ENCODE assay signal across 8 cellular contexts in genomic region chr19:10644351-10645007, GRCh38. TPM values are rescaled to one million over a fixed set of nuclear protein-coding genes. Genes with fewer than 3 reads are reported as not detected.
A peak's percentile ranks its signal among the peaks of the same experiment; 100 is the strongest.
DNase-seq lines count a peak whose midpoint lies in the region; TF ChIP-seq lines count a peak whose summit lies in the region.

No MANE protein-coding gene starts in this region.

- no peak overlapping the region for H2AFZ ChIP-seq in neural progenitor cell (replicated peaks)

- peak; percentile 88 for TF ChIP-seq CTCF in fibroblast of the aortic adventitia (IDR thresholded peaks at IDR 0.05; ENCODE audit: insufficient read depth, low read length)
- peak; percentile 83 for TF ChIP-seq CTCF in neural progenitor cell (IDR thresholded peaks at IDR 0.05)

- no peaks in the 10 kb centered on the region for H3K36me3 ChIP-seq in neural progenitor cell
- H3K36me3 ChIP-seq in stomach smooth muscle (ENCODE audit: control insufficient read depth in 2 of 2, insufficient read depth in 2 of 2, low read length in 2 of 2): peaks cover 4 to 9% of the 10 kb centered on the region in 2 donors

- no peaks in the 10 kb centered on the region for H3K79me2 ChIP-seq in neural progenitor cell (ENCODE audit: low read depth)

- DNase-seq in DMS153 treated with DMSO at 0.1 percent for 48 hours (lab: John Stamatoyannopoulos, UW; ENCODE audit: unreplicated experiment) (peak; percentile 70), LHCN-M2 (ENCODE audit: low read depth) (peak; percentile 71), SHP77 treated with DMSO at 0.1 percent for 48 hours (lab: John Stamatoyannopoulos, UW) (peak; percentile 17), fibroblast of the aortic adventitia (ENCODE audit: low read depth) (peak; percentile 75), neural progenitor cell (ENCODE audit: low spot score) (peak; percentile 92), cortex of kidney (lab: John Stamatoyannopoulos, UW) (no peak)
- peak; percentile 74 for DNase-seq in activated effector memory CD4-positive, alpha-beta T cell treated with Interleukin-2 at 50 U/mL for 16 hours

- peaks cover 20% of the 10 kb centered on the region for H3F3A ChIP-seq in neural progenitor cell (ENCODE audit: low read depth)

- peaks cover 7% of the 10 kb centered on the region for H3K36me3 Mint-ChIP-seq in neural progenitor cell

- H3K4me3 ChIP-seq in fibroblast of the aortic adventitia (ENCODE audit: low read depth, low read length): no peak overlapping the region
- H3K4me3 ChIP-seq in neural progenitor cell: no peak overlapping the region
- H3K4me3 ChIP-seq in stomach smooth muscle (ENCODE audit: low read length in 2 of 2): no peak overlapping the region

- H3K4me1 ChIP-seq in neural progenitor cell (peaks cover 14% of the 10 kb centered on the region), stomach smooth muscle (ENCODE audit: control insufficient read depth, insufficient read depth, low read length) (peaks cover 13% of the 10 kb centered on the region)

- H4K20me1 ChIP-seq in neural progenitor cell (ENCODE audit: low read depth): peaks cover 5% of the 10 kb centered on the region

- H3K4me1 Mint-ChIP-seq in neural progenitor cell: peaks cover 31% of the 10 kb centered on the region

- no peaks in the 10 kb centered on the region for H3K27me3 ChIP-seq in neural progenitor cell
- no peaks in the 10 kb centered on the region for H3K27me3 ChIP-seq in stomach smooth muscle (ENCODE audit: control insufficient read depth in 1 of 2, insufficient read depth in 2 of 2, low read length in 2 of 2)

- H3K27ac ChIP-seq in neural progenitor cell (peak overlapping the region; percentile 87), stomach smooth muscle (ENCODE audit: low read length) (no peak overlapping the region)

- H3K9ac ChIP-seq in neural progenitor cell (no peak overlapping the region), stomach smooth muscle (ENCODE audit: low read length in 2 of 2) (peak overlapping the region; percentile 6 to 13)

- peak overlapping the region; percentile 69 for H3K27ac Mint-ChIP-seq in neural progenitor cell

- H3K27me3 Mint-ChIP-seq in neural progenitor cell (ENCODE audit: insufficient read depth, low read depth): peaks cover 2% of the 10 kb centered on the region

- peak overlapping the region; percentile 67 for H3K4me3 Mint-ChIP-seq in neural progenitor cell

- H3K9me3 Mint-ChIP-seq in neural progenitor cell: no peaks in the 10 kb centered on the region

- H3K9me3 ChIP-seq in neural progenitor cell (ENCODE audit: low read depth) (no peaks in the 10 kb centered on the region), stomach smooth muscle (ENCODE audit: control insufficient read depth in 2 of 2, low read length in 2 of 2) (no peaks in the 10 kb centered on the region)

- H3K4me2 ChIP-seq in neural progenitor cell: peak overlapping the region; percentile 54

RNA-seq across cellular contexts. Expression of gene ILF3, which starts 9.7 kb away (rescaled TPM):
- 143 and 172 TPM in 2 replicates for total RNA-seq in LHCN-M2 (2014; rRNA removed)
- polyA plus RNA-seq in LHCN-M2 (2012): 140 TPM
- total RNA-seq in fibroblast of the aortic adventitia (ENCODE audit: low replicate concordance): 68.3 and 119 TPM in 2 replicates
- 477 and 633 TPM in 2 replicates for total RNA-seq in neural progenitor cell (ENCODE audit: low replicate concordance)

RNA-seq across cellular contexts. Expression of gene SLC44A2, which starts 19.1 kb away (rescaled TPM):
- total RNA-seq in LHCN-M2 (2014; rRNA removed): 104 and 112 TPM in 2 replicates
- polyA plus RNA-seq in LHCN-M2 (2012): 320 TPM
- total RNA-seq in fibroblast of the aortic adventitia (ENCODE audit: low replicate concordance): 48.2 and 71.2 TPM in 2 replicates
- 45.6 and 81.8 TPM in 2 replicates for total RNA-seq in neural progenitor cell (ENCODE audit: low replicate concordance)

RNA-seq across cellular contexts. Expression of gene QTRT1, which starts 56.8 kb away (rescaled TPM):
- total RNA-seq in LHCN-M2 (2014; rRNA removed): 37.8 and 41.4 TPM in 2 replicates
- 39.2 TPM for polyA plus RNA-seq in LHCN-M2 (2012)
- total RNA-seq in fibroblast of the aortic adventitia (ENCODE audit: low replicate concordance): 17.7 and 21.1 TPM in 2 replicates
- total RNA-seq in neural progenitor cell (ENCODE audit: low replicate concordance): 20.4 and 46.9 TPM in 2 replicates

RNA-seq across cellular contexts. Expression of gene AP1M2, which starts 57.4 kb away (rescaled TPM):
- total RNA-seq in LHCN-M2 (2014; rRNA removed) (not detected in 2 replicates), fibroblast of the aortic adventitia (ENCODE audit: low replicate concordance) (not detected in 2 replicates), neural progenitor cell (ENCODE audit: low replicate concordance) (3.6 and 3.9 TPM in 2 replicates)
- polyA plus RNA-seq in LHCN-M2 (2012): 7.3 TPM
